In genomic region chr4:68504836-68505235, GRCh38 we compare ENCODE assay signal across 14 cellular contexts. TPM values are rescaled to one million over a fixed set of nuclear protein-coding genes. Genes with fewer than 3 reads are reported as not detected.
A peak's percentile ranks its signal among the peaks of the same experiment; 100 is the strongest.
DNase-seq lines count a peak whose midpoint lies in the region; ATAC-seq and TF ChIP-seq lines count a peak whose summit lies in the region.
"Not testable (repeated sequence)": the region's sequence is repeated elsewhere in the genome, so short reads cannot be mapped to it uniquely, and the experiment has no call there.
"Had no signal": no experiment of that assay in that cellular context is flagged by ENCODE, and none has a peak within 500 bp of the region (broad histone marks: within the 10 kb centered on the region; RNA-seq: fewer than 3 reads in every experiment).

No MANE protein-coding gene starts in this region.

- H3K9me2 ChIP-seq in HCT116 (ENCODE audit: insufficient read depth); hepatocyte (replicated peaks; ENCODE audit: insufficient read depth): not testable (repeated sequence)

- peak in 1 of 10 experiments; percentile 1 for DNase-seq in CD4-positive, alpha-beta T cell
- DNase-seq in HCT116 (ENCODE audit: low read depth, low spot score); activated CD8-positive, alpha-beta memory T cell treated with anti-CD3 and anti-CD28 coated beads, Interleukin-2, amount 10 ng/mL, durations not matched to agents 7 days and 5 days: not testable (repeated sequence)
- DNase-seq in NAMALWA (ENCODE audit: low spot score): peak; percentile 30
- peak in 1 of 3 donors; percentile 10 for DNase-seq in T-helper 17 cell
- DNase-seq in activated CD4-positive, alpha-beta T cell treated with anti-CD3 and anti-CD28 coated beads, Interleukin-2, amount 50 U/mL, for 1 hour: peak; percentile 2
- peak; percentile 47 for DNase-seq in activated naive CD4-positive, alpha-beta T cell treated with anti-CD3 and anti-CD28 coated beads, Interleukin-2, amount 10 ng/mL, durations not matched to agents 7 days and 5 days
- peak; percentile 1 for DNase-seq in hepatocyte (ENCODE audit: low spot score)

- H3K36me3 ChIP-seq in HCT116 (ENCODE audit: control insufficient read depth in 1 of 2, insufficient read depth in 2 of 2, low read length in 2 of 2); hepatocyte (replicated peaks; ENCODE audit: insufficient read depth, low read depth): not testable (repeated sequence)

- H3K9ac ChIP-seq in HCT116 (ENCODE audit: low read length): not testable (repeated sequence)

- not testable (repeated sequence) for TF ChIP-seq CTCF in CD4-positive, alpha-beta T cell (IDR thresholded peaks at IDR 0.05); HCT116 (IDR thresholded peaks at IDR 0.05 in 2 of 3, conservative IDR thresholded peaks at IDR 0.05 in 1 of 3; ENCODE audit: borderline replicate concordance in 1 of 3, insufficient read depth in 1 of 3, low read depth in 2 of 3, low read length in 2 of 3); hepatocyte (IDR thresholded peaks at IDR 0.05; ENCODE audit: poor library complexity)

- WGBS in hepatocyte (ENCODE audit: low lambda C conversion rate, missing lambda C conversion rate): 96% methylated on average over 4 of the region's 4 CpGs

- H3K4me3 ChIP-seq in HCT116 (replicated peaks in 1 of 2; ENCODE audit: low read depth in 1 of 2, low read length in 2 of 2); hepatocyte: not testable (repeated sequence)

- not testable (repeated sequence) for H3K36me3 Mint-ChIP-seq in CD4-positive, alpha-beta T cell (ENCODE audit: low read depth); T-helper 17 cell (ENCODE audit: low read depth); activated CD8-positive, alpha-beta memory T cell treated with anti-CD3 and anti-CD28 coated beads, Interleukin-2, amount 10 ng/mL, durations not matched to agents 7 days and 5 days; activated naive CD4-positive, alpha-beta T cell treated with anti-CD3 and anti-CD28 coated beads, Interleukin-2, amount 10 ng/mL, durations not matched to agents 7 days and 5 days

- not testable (repeated sequence) for H3K4me1 ChIP-seq in HCT116 (ENCODE audit: control insufficient read depth in 1 of 2, insufficient read depth in 2 of 2, low read length in 2 of 2); hepatocyte (ENCODE audit: insufficient read depth)

- not testable (repeated sequence) for H3K27me3 Mint-ChIP-seq in CD4-positive, alpha-beta T cell; T-helper 17 cell; activated CD8-positive, alpha-beta memory T cell treated with anti-CD3 and anti-CD28 coated beads, Interleukin-2, amount 10 ng/mL, durations not matched to agents 7 days and 5 days; activated naive CD4-positive, alpha-beta T cell treated with anti-CD3 and anti-CD28 coated beads, Interleukin-2, amount 10 ng/mL, durations not matched to agents 7 days and 5 days

- H3K9me3 ChIP-seq in CD4-positive, alpha-beta T cell (ENCODE audit: control insufficient read depth, low read length); HCT116 (ENCODE audit: control insufficient read depth in 1 of 2, insufficient read depth in 1 of 2, low read depth in 1 of 2, low read length in 2 of 2); T-helper 17 cell (ENCODE audit: control insufficient read depth, low read length, poor library complexity, severe bottlenecking); hepatocyte (ENCODE audit: low read depth): not testable (repeated sequence)

- intact Hi-C loops in CD4-positive, alpha-beta T cell (cut with DNase I, micrococcal nuclease); HCT116 (cut with micrococcal nuclease): not testable (repeated sequence)

- peak; percentile 39 for ATAC-seq in CD4-positive, alpha-beta T cell (ENCODE audit: poor library complexity)
- ATAC-seq in HCT116 (peak; percentile 54; the same call in 1 of the 2 replicates), T-helper 17 cell (peak; percentile 16)
- peak; percentile 12 for ATAC-seq in activated CD8-positive, alpha-beta memory T cell treated with anti-CD3 and anti-CD28 coated beads, Interleukin-2, amount 10 ng/mL, durations not matched to agents 7 days and 5 days

- CTCF ChIA-PET in CD4-positive, alpha-beta T cell (lab: Charles Lee): interaction anchor here (0.6 kb wide), 1 partner anchor 72 kb away, joined by 4 read pairs; no protein-coding TSS in a partner anchor
- CTCF ChIA-PET in HCT116 (lab: Charles Lee); activated CD8-positive, alpha-beta memory T cell treated with anti-CD3 and anti-CD28 coated beads, Interleukin-2, amount 10 ng/mL, durations not matched to agents 7 days and 5 days (lab: Charles Lee); activated naive CD4-positive, alpha-beta T cell treated with anti-CD3 and anti-CD28 coated beads, Interleukin-2, amount 10 ng/mL, durations not matched to agents 7 days and 5 days (lab: Charles Lee): not testable (repeated sequence)

- H2AFZ ChIP-seq in HCT116 (ENCODE audit: low read depth, low read length, poor library complexity, severe bottlenecking); hepatocyte: not testable (repeated sequence)

- not testable (repeated sequence) for H3K9me3 Mint-ChIP-seq in CD4-positive, alpha-beta T cell; activated CD8-positive, alpha-beta memory T cell treated with anti-CD3 and anti-CD28 coated beads, Interleukin-2, amount 10 ng/mL, durations not matched to agents 7 days and 5 days (ENCODE audit: low read depth); activated naive CD4-positive, alpha-beta T cell treated with anti-CD3 and anti-CD28 coated beads, Interleukin-2, amount 10 ng/mL, durations not matched to agents 7 days and 5 days

- H3K27ac ChIP-seq in CD4-positive, alpha-beta T cell (ENCODE audit: low read depth, low read length); HCT116 (ENCODE audit: low read depth, low read length); hepatocyte: not testable (repeated sequence)

- not testable (repeated sequence) for H3K27ac Mint-ChIP-seq in CD4-positive, alpha-beta T cell; T-helper 17 cell; activated CD8-positive, alpha-beta memory T cell treated with anti-CD3 and anti-CD28 coated beads, Interleukin-2, amount 10 ng/mL, durations not matched to agents 7 days and 5 days; activated naive CD4-positive, alpha-beta T cell treated with anti-CD3 and anti-CD28 coated beads, Interleukin-2, amount 10 ng/mL, durations not matched to agents 7 days and 5 days

- H3K4me2 ChIP-seq in HCT116 (ENCODE audit: low read length); hepatocyte: not testable (repeated sequence)

- H3K79me2 ChIP-seq in HCT116 (ENCODE audit: insufficient read depth, low read length); hepatocyte: not testable (repeated sequence)

- not testable (repeated sequence) for H4K20me1 ChIP-seq in HCT116 (ENCODE audit: insufficient read depth); hepatocyte (ENCODE audit: insufficient read depth, poor library complexity, severe bottlenecking)

- H3K4me3 Mint-ChIP-seq in CD4-positive, alpha-beta T cell; T-helper 17 cell; activated CD8-positive, alpha-beta memory T cell treated with anti-CD3 and anti-CD28 coated beads, Interleukin-2, amount 10 ng/mL, durations not matched to agents 7 days and 5 days; activated naive CD4-positive, alpha-beta T cell treated with anti-CD3 and anti-CD28 coated beads, Interleukin-2, amount 10 ng/mL, durations not matched to agents 7 days and 5 days: not testable (repeated sequence)

- not testable (repeated sequence) for TF ChIP-seq POLR2A in HCT116 (IDR thresholded peaks at IDR 0.05; ENCODE audit: borderline replicate concordance, extremely low read depth, insufficient read depth, insufficient read length)

- BruUV-seq in HCT116 (replicated peaks; lab: Mats Ljungman, UMichigan): not testable (repeated sequence)

- peaks cover 19% of the 10 kb centered on the region for H3K4me1 Mint-ChIP-seq in CD4-positive, alpha-beta T cell (ENCODE audit: low read depth)
- H3K4me1 Mint-ChIP-seq in T-helper 17 cell; activated CD8-positive, alpha-beta memory T cell treated with anti-CD3 and anti-CD28 coated beads, Interleukin-2, amount 10 ng/mL, durations not matched to agents 7 days and 5 days: not testable (repeated sequence)
- peaks cover 20% of the 10 kb centered on the region for H3K4me1 Mint-ChIP-seq in activated naive CD4-positive, alpha-beta T cell treated with anti-CD3 and anti-CD28 coated beads, Interleukin-2, amount 10 ng/mL, durations not matched to agents 7 days and 5 days

- RAD21 ChIA-PET in HCT116 (lab: Charles Lee; ENCODE audit: low non-redundant PET in 1 of 2, low total read pairs in 2 of 2, uncharacterized antibody in 2 of 2, unreplicated experiment in 2 of 2): not testable (repeated sequence)

- not testable (repeated sequence) for TF ChIP-seq RAD21 in HCT116 (IDR thresholded peaks at IDR 0.05; ENCODE audit: low read depth)

- POLR2A ChIA-PET in CD4-positive, alpha-beta T cell (lab: Charles Lee); HCT116 (lab: Charles Lee): not testable (repeated sequence)

- not testable (repeated sequence) for H3K27me3 ChIP-seq in CD4-positive, alpha-beta T cell (ENCODE audit: control insufficient read depth, insufficient read depth, low read length); HCT116 (ENCODE audit: insufficient read depth, low read length); hepatocyte

RNA-seq across cellular contexts. Expression of gene TMPRSS11E, which starts 57.6 kb away (rescaled TPM):
- total RNA-seq in CD4-positive, alpha-beta T cell: not detected
- total RNA-seq in HCT116 (2021; ENCODE audit: unreplicated experiment): not detected
- 0.02 and 0.10 TPM in 2 replicates for polyA plus RNA-seq in HCT116 (2012)
- total RNA-seq in T-helper 17 cell: not detected
- total RNA-seq in activated CD8-positive, alpha-beta memory T cell treated with anti-CD3 and anti-CD28 coated beads, Interleukin-2, amount 10 ng/mL, durations not matched to agents 7 days and 5 days: under 1 TPM in 1 of 2 experiments, not detected in 1; 0.12 TPM
- total RNA-seq in hepatocyte: 1.3 and 1.8 TPM in 2 replicates
- polyA plus RNA-seq in hepatocyte: 1.4 and 1.7 TPM in 2 replicates
- total RNA-seq: A673, Caco-2, Daoy, IMR-90 had no signal
- polyA plus RNA-seq: AG04450, CD14-positive monocyte, IMR-90 had no signal
